Comparison of ENCODE assay signal across 9 cellular contexts in the genomic region with DNA sequence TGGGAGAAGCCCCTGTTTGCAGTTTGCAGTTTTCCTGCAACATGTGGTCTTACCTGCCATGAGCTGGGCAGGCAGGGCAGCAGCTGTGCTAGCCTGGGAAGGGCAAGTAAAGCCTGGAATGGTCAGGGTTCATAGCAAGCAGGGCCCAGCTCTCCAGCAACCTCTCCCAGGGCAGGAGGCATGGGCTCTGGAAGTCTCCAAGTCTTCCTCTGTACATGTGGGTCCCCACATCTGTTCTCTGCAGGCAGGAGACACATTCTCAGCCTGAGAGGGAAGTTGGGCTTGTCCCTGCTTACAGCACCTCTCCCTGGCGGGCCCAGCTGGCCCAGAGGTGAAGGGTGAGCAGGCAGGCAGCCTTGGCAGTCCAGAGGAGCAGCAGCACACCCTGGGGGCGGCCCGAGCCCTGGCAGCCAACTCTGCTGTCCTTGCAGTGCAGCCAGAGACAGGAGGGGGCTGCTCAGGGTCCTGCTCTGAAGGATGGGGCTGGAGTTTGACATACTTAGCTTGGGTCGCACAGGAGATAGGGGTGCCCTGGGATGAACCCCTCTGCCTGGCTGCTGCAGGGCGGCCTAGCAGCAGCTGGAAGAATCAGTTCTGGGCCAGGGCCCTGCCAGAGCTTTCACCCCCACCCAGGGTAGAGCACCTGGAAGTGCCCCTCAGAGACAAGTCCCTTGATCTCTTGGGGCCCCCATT.
DNase-seq lines count a peak whose midpoint lies in the region; ATAC-seq and TF ChIP-seq lines count a peak whose summit lies in the region.
"Had no signal": no experiment of that assay in that cellular context is flagged by ENCODE, and none has a peak within 500 bp of the region (broad histone marks: within the 10 kb centered on the region; RNA-seq: fewer than 3 reads in every experiment).

No MANE protein-coding gene starts in this region.

- peaks cover 0 to 2% (median 0%) of the 10 kb centered on the region in 3 donors for H3K36me3 Mint-ChIP-seq in immature natural killer cell

- H3K4me1 Mint-ChIP-seq in immature natural killer cell, result no peaks in the 10 kb centered on the region
- H3K4me1 Mint-ChIP-seq: IgD-negative memory B cell had no signal

- intact Hi-C loops in transverse colon (cut with DNase I; ENCODE audit: low total_unique reads), result no loop called here

- peaks cover 6% of the 10 kb centered on the region for H3K9me3 ChIP-seq in adipocyte (ENCODE audit: control insufficient read depth, low read length)
- no peaks in the 10 kb centered on the region for H3K9me3 ChIP-seq in transverse colon
- H3K9me3 ChIP-seq in effector memory CD4-positive, alpha-beta T cell (ENCODE audit: control insufficient read depth, low read length), result no peaks in the 10 kb centered on the region

- H3K27ac Mint-ChIP-seq in immature natural killer cell, result no peak overlapping the region

- in situ Hi-C loops in transverse colon (cut with MboI; ENCODE audit: low pct_ligation_motif_present in 1 of 4, low pct_unique_long_range_greater_than_20kb in 1 of 4, low sequenced_read_pairs in 3 of 4), result loop anchor here in 1 of 4 donors (10.0 kb wide), 1 partner anchor 186 kb away; no protein-coding TSS in a partner anchor

- H3K4me3 Mint-ChIP-seq in immature natural killer cell, result no peak overlapping the region

- peaks cover 0 to 11% (median 4%) of the 10 kb centered on the region in 3 donors for H3K27me3 Mint-ChIP-seq in immature natural killer cell (ENCODE audit: low read depth in 3 of 3)

- DNase-seq in DMS53 (lab: John Stamatoyannopoulos, UW) (peak; percentile 73), Kasumi-1 (lab: John Stamatoyannopoulos, UW) (peak; percentile 16 to 21), adipocyte (ENCODE audit: low read depth) (peak; percentile 51), immature natural killer cell (peak; percentile 7 to 33 (median 13)), transverse colon (peak; percentile 75)
- no peak for DNase-seq in effector memory CD4-positive, alpha-beta T cell

- H3K27me3 ChIP-seq in adipocyte (replicated peaks; ENCODE audit: control insufficient read depth, insufficient read depth, low read length), result no peaks in the 10 kb centered on the region
- no peaks in the 10 kb centered on the region for H3K27me3 ChIP-seq in transverse colon
- peaks cover 6% of the 10 kb centered on the region for H3K27me3 ChIP-seq in effector memory CD4-positive, alpha-beta T cell (replicated peaks; ENCODE audit: control insufficient read depth, insufficient read depth, low read length, poor library complexity, severe bottlenecking)

- H3K9me3 Mint-ChIP-seq in immature natural killer cell, result peaks cover 0 to 6% (median under 1%) of the 10 kb centered on the region in 6 donors

- H3K4me3 ChIP-seq in adipocyte (ENCODE audit: low read length), result no peak overlapping the region
- H3K4me3 ChIP-seq in transverse colon, result no peak overlapping the region
- no peak overlapping the region for H3K4me3 ChIP-seq in effector memory CD4-positive, alpha-beta T cell (ENCODE audit: insufficient read depth, low read depth, low read length, poor library complexity, severe bottlenecking)

- peaks cover 8% of the 10 kb centered on the region for H3K4me1 ChIP-seq in adipocyte (ENCODE audit: control insufficient read depth, insufficient read depth, low read length)
- no peaks in the 10 kb centered on the region for H3K4me1 ChIP-seq in transverse colon
- no peaks in the 10 kb centered on the region for H3K4me1 ChIP-seq in effector memory CD4-positive, alpha-beta T cell (ENCODE audit: control insufficient read depth, insufficient read depth, low read length, poor library complexity, severe bottlenecking)

- WGBS in transverse colon (ENCODE audit: low coverage in 1 of 2), 2 donors, result 57% methylated on average over 5 of the region's 5 CpGs; no CpG with 5 or more reads in 1 of the 2 donors

- no peak overlapping the region for H3K27ac ChIP-seq in transverse colon
- H3K27ac ChIP-seq in effector memory CD4-positive, alpha-beta T cell (ENCODE audit: insufficient read depth, low read length, poor library complexity, severe bottlenecking), result no peak overlapping the region

- TF ChIP-seq CTCF in transverse colon (IDR thresholded peaks at IDR 0.05), result peak; percentile 39 to 90 (median 57)

- TF ChIP-seq POLR2A in transverse colon (IDR thresholded peaks at IDR 0.05) (no peak), GM18505 (IDR thresholded peaks at IDR 0.05; ENCODE audit: borderline replicate concordance, extremely low read depth, insufficient read depth, insufficient read length) (no peak)

- no peak overlapping the region for H3K9ac ChIP-seq in adipocyte (ENCODE audit: low read length)

- no peak for TF ChIP-seq EP300 in transverse colon (IDR thresholded peaks at IDR 0.05; ENCODE audit: low read depth)

- H3K36me3 ChIP-seq in adipocyte (ENCODE audit: control insufficient read depth, insufficient read depth, low read length, severe bottlenecking) (no peaks in the 10 kb centered on the region), transverse colon (no peaks in the 10 kb centered on the region)
- H3K36me3 ChIP-seq in effector memory CD4-positive, alpha-beta T cell (ENCODE audit: control insufficient read depth, insufficient read depth, low read length), result no peaks in the 10 kb centered on the region

- ATAC-seq in GM18498 (IDR thresholded peaks at IDR 0.05; ENCODE audit: unreplicated experiment) (no peak), GM18505 (IDR thresholded peaks at IDR 0.05; ENCODE audit: unreplicated experiment) (no peak)

Comparison
In these comparisons a context has a peak if more than half of its experiments do, and no peak if none do; other contexts are left out.
1. DNase-seq: peak in DMS53 (single experiment), Kasumi-1 (2 of 2), adipocyte (single experiment), immature natural killer cell (3 of 3) and transverse colon (single experiment); none in effector memory CD4-positive, alpha-beta T cell (0 of 3).